18 cellular contexts compared by ENCODE assay signal in genomic region chr4:87734936-87735335, GRCh38.
DNase-seq lines count a peak whose midpoint lies in the region; ATAC-seq and TF ChIP-seq lines count a peak whose summit lies in the region.
"Had no signal": no experiment of that assay in that cellular context is flagged by ENCODE, and none has a peak within 500 bp of the region (broad histone marks: within the 10 kb centered on the region; RNA-seq: fewer than 3 reads in every experiment).

No MANE protein-coding gene starts in this region.

- H3K4me1 Mint-ChIP-seq in endodermal cell: peaks cover 8% of the 10 kb centered on the region
- H3K4me1 Mint-ChIP-seq in effector memory CD8-positive, alpha-beta T cell (ENCODE audit: low read depth in 2 of 2): no peaks in the 10 kb centered on the region
- H3K4me1 Mint-ChIP-seq: CD4-positive, CD25-positive, alpha-beta regulatory T cell had no signal

- H3F3A ChIP-seq in PC-3 (ENCODE audit: low read length, unreplicated experiment) (no peaks in the 10 kb centered on the region), MM.1S (ENCODE audit: insufficient read depth, low read length) (no peaks in the 10 kb centered on the region)

- no peak overlapping the region for H3K4me3 ChIP-seq in PC-3 (ENCODE audit: low read length)
- no peak overlapping the region for H3K4me3 ChIP-seq in epithelial cell of proximal tubule (ENCODE audit: low read depth, low read length)
- no peak overlapping the region for H3K4me3 ChIP-seq in endodermal cell (ENCODE audit: low read length)
- H3K4me3 ChIP-seq in MM.1S (ENCODE audit: low read length): no peak overlapping the region
- H3K4me3 ChIP-seq: SJCRH30 had no signal

- H3K79me2 ChIP-seq in PC-3 (ENCODE audit: low read length): no peaks in the 10 kb centered on the region
- H3K79me2 ChIP-seq in MM.1S (ENCODE audit: low read length): no peaks in the 10 kb centered on the region

- H3K9ac ChIP-seq in PC-3 (ENCODE audit: low read length) (no peak overlapping the region), endodermal cell (ENCODE audit: extremely low read depth, low read length, poor library complexity, severe bottlenecking) (no peak overlapping the region), MM.1S (ENCODE audit: low read length) (no peak overlapping the region)

- no peak overlapping the region for H3K27ac ChIP-seq in PC-3 (ENCODE audit: low read length)
- H3K27ac ChIP-seq in endodermal cell (ENCODE audit: low read depth, low read length): no peak overlapping the region
- no peak overlapping the region for H3K27ac ChIP-seq in MM.1S (ENCODE audit: low read length)
- H3K27ac ChIP-seq: SJCRH30 had no signal

- H3K4me3 Mint-ChIP-seq in endodermal cell: no peak overlapping the region
- H3K4me3 Mint-ChIP-seq in effector memory CD8-positive, alpha-beta T cell: no peak overlapping the region
- H3K4me3 Mint-ChIP-seq: CD4-positive, CD25-positive, alpha-beta regulatory T cell had no signal

- peaks cover 4% of the 10 kb centered on the region for H3K9me3 Mint-ChIP-seq in endodermal cell
- H3K9me3 Mint-ChIP-seq in effector memory CD8-positive, alpha-beta T cell: no peaks in the 10 kb centered on the region

- CTCF ChIA-PET in PC-3 (lab: Charles Lee): no interaction called here

- no peak overlapping the region for H2AFZ ChIP-seq in PC-3 (ENCODE audit: low read length)
- H2AFZ ChIP-seq in MM.1S (ENCODE audit: low read length): no peak overlapping the region

- peaks cover 3% of the 10 kb centered on the region for H3K36me3 Mint-ChIP-seq in endodermal cell (ENCODE audit: low read depth)
- no peaks in the 10 kb centered on the region for H3K36me3 Mint-ChIP-seq in effector memory CD8-positive, alpha-beta T cell (ENCODE audit: insufficient read depth)
- H3K36me3 Mint-ChIP-seq: CD4-positive, CD25-positive, alpha-beta regulatory T cell had no signal

- H3K36me3 ChIP-seq in PC-3 (ENCODE audit: low read depth, low read length): no peaks in the 10 kb centered on the region
- no peaks in the 10 kb centered on the region for H3K36me3 ChIP-seq in endodermal cell (ENCODE audit: control insufficient read depth, insufficient read depth, low read length)
- no peaks in the 10 kb centered on the region for H3K36me3 ChIP-seq in MM.1S (replicated peaks; ENCODE audit: insufficient read depth, low read length)
- H3K36me3 ChIP-seq: SJCRH30 had no signal

- TF ChIP-seq CTCF in PC-3 (conservative IDR thresholded peaks at IDR 0.05; ENCODE audit: low read depth, low read length) (no peak), epithelial cell of proximal tubule (conservative IDR thresholded peaks at IDR 0.05; ENCODE audit: low read depth, low read length) (no peak), endodermal cell (conservative IDR thresholded peaks at IDR 0.05) (no peak), MM.1S (IDR thresholded peaks at IDR 0.05; ENCODE audit: low read length) (no peak)

- DNase-seq in Daoy (ENCODE audit: low read depth): peak; percentile 8
- DNase-seq in PC-3: peak; percentile 24
- peak; percentile 16 for DNase-seq in epithelial cell of proximal tubule (ENCODE audit: low read depth)
- DNase-seq in renal cortical epithelial cell (ENCODE audit: low read depth): peak; percentile 43
- DNase-seq in endodermal cell: no peak
- DNase-seq in MM.1S: no peak
- no peak for DNase-seq in GM19240 (ENCODE audit: insufficient read length, low spot score)
- no peak for DNase-seq in effector memory CD8-positive, alpha-beta T cell
- DNase-seq: ACHN; Calu3; CD4-positive, CD25-positive, alpha-beta regulatory T cell; DND-41; H7; NCI-H1048; NCI-H446; NCI-H774; SJCRH30 had no signal

- no peak overlapping the region for H3K4me2 ChIP-seq in PC-3 (ENCODE audit: low read length)
- H3K4me2 ChIP-seq in MM.1S (ENCODE audit: low read depth, low read length): no peak overlapping the region

- no TSS peak for BruUV-seq in PC-3 (replicated peaks; lab: Mats Ljungman, UMichigan)

- ATAC-seq in PC-3: no peak
- ATAC-seq in effector memory CD8-positive, alpha-beta T cell (replicated peaks): no peak
- ATAC-seq: Panc1 had no signal

- POLR2A ChIA-PET in PC-3 (lab: Charles Lee; ENCODE audit: unreplicated experiment): no interaction called here

- H3K9me2 ChIP-seq in PC-3 (replicated peaks; ENCODE audit: low read length) (no peaks in the 10 kb centered on the region), MM.1S (replicated peaks; ENCODE audit: insufficient read depth, low read length) (no peaks in the 10 kb centered on the region; the same call in 1 of the 2 replicates)

- H3K27me3 Mint-ChIP-seq in endodermal cell (ENCODE audit: insufficient read depth): no peaks in the 10 kb centered on the region
- H3K27me3 Mint-ChIP-seq in effector memory CD8-positive, alpha-beta T cell: peaks cover 0 to 16% of the 10 kb centered on the region in 2 donors
- H3K27me3 Mint-ChIP-seq: CD4-positive, CD25-positive, alpha-beta regulatory T cell had no signal

- H3K27ac Mint-ChIP-seq in endodermal cell: no peak overlapping the region
- no peak overlapping the region for H3K27ac Mint-ChIP-seq in effector memory CD8-positive, alpha-beta T cell
- H3K27ac Mint-ChIP-seq: CD4-positive, CD25-positive, alpha-beta regulatory T cell had no signal

- intact Hi-C loops in PC-3 (cut with micrococcal nuclease): no loop called here

- 71 to 100% methylated on average over 2 to 4 of the region's 4 CpGs for WGBS in endodermal cell (ENCODE audit: insufficient coverage in 1 of 2, insufficient read length in 1 of 2), 2 experiments

- H3K27me3 ChIP-seq in PC-3 (ENCODE audit: low read length) (no peaks in the 10 kb centered on the region), endodermal cell (ENCODE audit: control insufficient read depth, insufficient read depth, low read length, poor library complexity, severe bottlenecking) (no peaks in the 10 kb centered on the region), MM.1S (replicated peaks; ENCODE audit: insufficient read depth, low read length) (no peaks in the 10 kb centered on the region)

- no peaks in the 10 kb centered on the region for H3K9me3 ChIP-seq in PC-3 (ENCODE audit: low read length)
- no peaks in the 10 kb centered on the region for H3K9me3 ChIP-seq in endodermal cell (ENCODE audit: control insufficient read depth, low read length)
- no peaks in the 10 kb centered on the region for H3K9me3 ChIP-seq in MM.1S (replicated peaks; ENCODE audit: insufficient read depth, low read length)
- H3K9me3 ChIP-seq: SJCRH30 had no signal

- H4K20me1 ChIP-seq in PC-3 (ENCODE audit: low read length) (no peaks in the 10 kb centered on the region), MM.1S (ENCODE audit: insufficient read depth, low read length) (no peaks in the 10 kb centered on the region)

- H3K4me1 ChIP-seq in PC-3 (ENCODE audit: insufficient read depth, low read length): peaks cover 5% of the 10 kb centered on the region; the same call in 1 of the 2 replicates
- no peaks in the 10 kb centered on the region for H3K4me1 ChIP-seq in endodermal cell (ENCODE audit: control insufficient read depth, insufficient read depth, low read length)
- no peaks in the 10 kb centered on the region for H3K4me1 ChIP-seq in MM.1S (ENCODE audit: low read length)
- H3K4me1 ChIP-seq: SJCRH30 had no signal

Comparison
In these comparisons a context has a peak if more than half of its experiments do, and no peak if none do; other contexts are left out.
1. DNase-seq: peak in Daoy (single experiment), PC-3 (single experiment), epithelial cell of proximal tubule (single experiment) and renal cortical epithelial cell (single experiment); none in endodermal cell (single experiment), MM.1S (single experiment), GM19240 (single experiment) and effector memory CD8-positive, alpha-beta T cell (0 of 3).